In genomic region chr7:22821702-22822485, GRCh38 we compare ENCODE assay signal across 8 cellular contexts. TPM values are rescaled to one million over a fixed set of nuclear protein-coding genes. Genes with fewer than 3 reads are reported as not detected.
DNase-seq lines count a peak whose midpoint lies in the region; ATAC-seq and TF ChIP-seq lines count a peak whose summit lies in the region.

No MANE protein-coding gene starts in this region.

- peak overlapping the region; percentile 68 for H3K27ac ChIP-seq in KOPT-K1 (ENCODE audit: low read depth, low read length, poor library complexity, severe bottlenecking)

- no peak for TF ChIP-seq CTCF in GM06990 (IDR thresholded peaks at IDR 0.05; ENCODE audit: insufficient read depth, low read length, poor library complexity, severe bottlenecking)
- TF ChIP-seq CTCF in astrocyte of the spinal cord (IDR thresholded peaks at IDR 0.05; ENCODE audit: low read depth, low read length), result no peak
- TF ChIP-seq CTCF in kidney epithelial cell (IDR thresholded peaks at IDR 0.05; ENCODE audit: insufficient read depth, low read length, poor library complexity, severe bottlenecking), result no peak

- DNase-seq in GM06990 (ENCODE audit: extremely low read depth, insufficient read length) (no peak), astrocyte of the spinal cord (ENCODE audit: low read depth, low spot score) (peak; percentile 8), kidney epithelial cell (ENCODE audit: low read depth) (no peak), midbrain (lab: John Stamatoyannopoulos, UW) (no peak), iPS-NIHi7 (ENCODE audit: extremely low spot score) (no peak), islet precursor cell (no peak)
- peak; percentile 5 for DNase-seq in stimulated activated naive CD8-positive, alpha-beta T cell treated with anti-CD3 and anti-CD28 coated beads, Interleukin-15, Interleukin-2, amounts not matched to agents 100 U/mL and 50 U/mL, for 24 hours

- no peaks in the 10 kb centered on the region for H3K9me3 ChIP-seq in KOPT-K1 (ENCODE audit: insufficient read depth, low read length, poor library complexity, severe bottlenecking)

- H3K36me3 ChIP-seq in GM06990 (ENCODE audit: control insufficient read depth, insufficient read depth, low read length) (no peaks in the 10 kb centered on the region; the same call in 1 of the 2 replicates), KOPT-K1 (ENCODE audit: insufficient read depth, low read length) (peaks cover 10% of the 10 kb centered on the region), kidney epithelial cell (ENCODE audit: control insufficient read depth, insufficient read depth, low read length) (no peaks in the 10 kb centered on the region)

- H3K27me3 ChIP-seq in GM06990 (replicated peaks; ENCODE audit: control insufficient read depth, insufficient read depth, low read length) (no peaks in the 10 kb centered on the region), kidney epithelial cell (ENCODE audit: control insufficient read depth, insufficient read depth, low read length) (no peaks in the 10 kb centered on the region)

- no peak for ATAC-seq in stimulated activated naive CD8-positive, alpha-beta T cell treated with anti-CD3 and anti-CD28 coated beads, Interleukin-15, Interleukin-2, amounts not matched to agents 100 U/mL and 50 U/mL, for 24 hours

- in situ Hi-C loops in astrocyte of the spinal cord (cut with HindIII; ENCODE audit: low sequenced_read_pairs), result no loop called here

- H3K4me3 ChIP-seq in GM06990 (replicated peaks; ENCODE audit: low read depth, low read length), result peak overlapping the region; percentile 81
- H3K4me3 ChIP-seq in astrocyte of the spinal cord (ENCODE audit: low read depth, low read length), result peak overlapping the region; percentile 85
- peak overlapping the region; percentile 72 for H3K4me3 ChIP-seq in kidney epithelial cell (ENCODE audit: low read depth, low read length)

RNA-seq across cellular contexts. Expression of gene TOMM7, which starts 0.8 kb away (rescaled TPM):
- 85.4 and 90.5 TPM in 2 replicates for total RNA-seq in kidney epithelial cell

Comparison
In these comparisons a context has a peak if more than half of its experiments do, and no peak if none do; other contexts are left out.
1. DNase-seq: peak in astrocyte of the spinal cord (single experiment) and stimulated activated naive CD8-positive, alpha-beta T cell treated with anti-CD3 and anti-CD28 coated beads, Interleukin-15, Interleukin-2, amounts not matched to agents 100 U/mL and 50 U/mL, for 24 hours (single experiment); none in GM06990 (single experiment), kidney epithelial cell (single experiment), midbrain (single experiment), iPS-NIHi7 (single experiment) and islet precursor cell (single experiment).
2. Peak in every context shown above with its lines, with median percentiles within 50 percentile points of each other: H3K4me3 ChIP-seq.